28 cellular contexts compared by ENCODE assay signal in genomic region chr12:46514886-46515285, GRCh38.
"Had no signal": no experiment of that assay in that cellular context is flagged by ENCODE, and none has a peak within 500 bp of the region (broad histone marks: within the 10 kb centered on the region; RNA-seq: fewer than 3 reads in every experiment).

No MANE protein-coding gene starts in this region.

- H3K36me3 ChIP-seq: ascending aorta, cardiac muscle cell, SJCRH30 had no signal

- H3K9ac ChIP-seq: SK-N-SH had no signal

- H3K4me1 ChIP-seq: body of pancreas, SJCRH30 had no signal

- H3K27me3 ChIP-seq: ascending aorta, body of pancreas, cardiac muscle cell, SJCRH30 had no signal

- DNase-seq: activated CD4-positive, alpha-beta T cell treated with anti-CD3 and anti-CD28 coated beads for 48 hours; activated CD4-positive, alpha-beta T cell treated with anti-CD3 and anti-CD28 coated beads, Interleukin-2, amount 50 U/mL, for 4 hours; activated CD4-positive, CD25-positive, alpha-beta regulatory T cell treated with anti-CD3 and anti-CD28 coated beads, Interleukin-2, amount 50 U/mL, for 72 hours; activated CD8-positive, alpha-beta memory T cell treated with anti-CD3 and anti-CD28 coated beads, Interleukin-2, amount 50 U/mL, for 48 hours; activated CD8-positive, alpha-beta T cell treated with anti-CD3 and anti-CD28 coated beads, Interleukin-2, amount 10 ng/mL, durations not matched to agents 7 days and 5 days; activated gamma-delta T cell; activated naive CD4-positive, alpha-beta T cell treated with anti-CD3 and anti-CD28 coated beads, Interleukin-2, amount 10 ng/mL, durations not matched to agents 7 days and 5 days; activated naive CD8-positive, alpha-beta T cell treated with anti-CD3 and anti-CD28 coated beads, Interleukin-2, amount 50 U/mL, for 24 hours; activated T-cell treated with anti-CD3 and anti-CD28 coated beads, Interleukin-2, amount 50 U/mL, for 1 hour; amniotic stem cell; body of pancreas; KG1; NCI-H1092; NCI-H1417; NCI-H1930; NCI-H2171; NCI-H2227 treated with DMSO at 0.1 percent for 48 hours; NCI-H446 treated with DMSO at 0.1 percent for 48 hours; NCI-H526; NCI-H774; RPMI8226; SJCRH30; SK-N-SH; T-helper 1 cell had no signal

- H3K4me2 ChIP-seq: SK-N-SH had no signal

- ATAC-seq: activated CD8-positive, alpha-beta T cell treated with anti-CD3 and anti-CD28 coated beads, Interleukin-2, amount 10 ng/mL, durations not matched to agents 7 days and 5 days; activated naive CD8-positive, alpha-beta T cell treated with anti-CD3 and anti-CD28 coated beads, Interleukin-2, amount 50 U/mL, for 24 hours; body of pancreas; WTC11 had no signal

- H3K27ac ChIP-seq: ascending aorta, body of pancreas, cardiac muscle cell, SJCRH30 had no signal

- H3K4me3 Mint-ChIP-seq: activated CD8-positive, alpha-beta T cell treated with anti-CD3 and anti-CD28 coated beads, Interleukin-2, amount 10 ng/mL, durations not matched to agents 7 days and 5 days; activated naive CD4-positive, alpha-beta T cell treated with anti-CD3 and anti-CD28 coated beads, Interleukin-2, amount 10 ng/mL, durations not matched to agents 7 days and 5 days; activated naive CD8-positive, alpha-beta T cell treated with anti-CD3 and anti-CD28 coated beads, Interleukin-2, amount 50 U/mL, for 24 hours; IgD-negative memory B cell; WTC11 had no signal

- H3K4me3 ChIP-seq: ascending aorta, body of pancreas, cardiac muscle cell, SJCRH30 had no signal

- H3K27me3 Mint-ChIP-seq: activated naive CD4-positive, alpha-beta T cell treated with anti-CD3 and anti-CD28 coated beads, Interleukin-2, amount 10 ng/mL, durations not matched to agents 7 days and 5 days; activated naive CD8-positive, alpha-beta T cell treated with anti-CD3 and anti-CD28 coated beads, Interleukin-2, amount 50 U/mL, for 24 hours; IgD-negative memory B cell had no signal

- H3K27ac Mint-ChIP-seq: activated naive CD8-positive, alpha-beta T cell treated with anti-CD3 and anti-CD28 coated beads, Interleukin-2, amount 50 U/mL, for 24 hours; IgD-negative memory B cell; WTC11 had no signal
